ENCODE assay signal across 13 cellular contexts in genomic region chr3:31699309-31699953, GRCh38.
DNase-seq lines count a peak whose midpoint lies in the region; ATAC-seq, FAIRE-seq and TF ChIP-seq lines count a peak whose summit lies in the region.
"Had no signal": no experiment of that assay in that cellular context is flagged by ENCODE, and none has a peak within 500 bp of the region (broad histone marks: within the 10 kb centered on the region; RNA-seq: fewer than 3 reads in every experiment).

No MANE protein-coding gene starts in this region.

- peak; percentile 78 for FAIRE-seq in H54 (lab: Jason Lieb, UNC)
- FAIRE-seq in keratinocyte (lab: Jason Lieb, UNC): peak; percentile 43

- TF ChIP-seq CTCF in Panc1 (IDR thresholded peaks at IDR 0.05): no peak
- TF ChIP-seq CTCF in keratinocyte (optimal IDR thresholded peaks at IDR 0.05 in 1 of 3, IDR thresholded peaks at IDR 0.05 in 1 of 3, conservative IDR thresholded peaks at IDR 0.05 in 1 of 3; ENCODE audit: extremely low read depth in 1 of 3, insufficient read depth in 2 of 3, low read length in 3 of 3): no peak
- TF ChIP-seq CTCF in adrenal gland (IDR thresholded peaks at IDR 0.05): no peak

- peak; percentile 21 for DNase-seq in CD1c-positive myeloid dendritic cell (ENCODE audit: extremely low spot score)
- DNase-seq in H54 (ENCODE audit: insufficient read length, low spot score): peak; percentile 72
- DNase-seq in Panc1 (ENCODE audit: low read depth, low spot score): no peak
- DNase-seq in keratinocyte (ENCODE audit: low read depth, low spot score): no peak
- DNase-seq in GM19238 (ENCODE audit: insufficient read length, low spot score): no peak
- no peak for DNase-seq in adrenal gland
- DNase-seq: activated T-cell treated with anti-CD3 and anti-CD28 coated beads for 4 hours, AML-193, NCI-H2081 treated with DMSO at 0.1 percent for 48 hours, uterus had no signal

- ATAC-seq in Panc1 (0 out of 2 replicates have a peak, but pooled peaks have one; percentile 53), GM18520 (IDR thresholded peaks at IDR 0.05; ENCODE audit: unreplicated experiment) (no peak), HG03139 (IDR thresholded peaks at IDR 0.05; ENCODE audit: unreplicated experiment) (no peak)

- TF ChIP-seq POLR2A in H54 (IDR thresholded peaks at IDR 0.05; ENCODE audit: low read depth, low read length) (no peak), adrenal gland (IDR thresholded peaks at IDR 0.05) (no peak)

- peaks cover 12% of the 10 kb centered on the region for H3K79me2 ChIP-seq in keratinocyte (ENCODE audit: control insufficient read depth, insufficient read depth, low read length)

- H2AFZ ChIP-seq in keratinocyte (ENCODE audit: control insufficient read depth, low read length): no peak overlapping the region

- peaks cover 7% of the 10 kb centered on the region for H4K20me1 ChIP-seq in keratinocyte (ENCODE audit: control insufficient read depth, extremely low read depth, insufficient read depth, low read length)

- no peaks in the 10 kb centered on the region for H3K27me3 ChIP-seq in Panc1 (ENCODE audit: control insufficient read depth, insufficient read depth, low read length)
- H3K27me3 ChIP-seq in keratinocyte (ENCODE audit: control insufficient read depth, extremely low read depth, insufficient read depth, low read length): no peaks in the 10 kb centered on the region
- no peaks in the 10 kb centered on the region for H3K27me3 ChIP-seq in adrenal gland
- H3K27me3 ChIP-seq: uterus had no signal

- intact Hi-C loops in Panc1 (cut with micrococcal nuclease; ENCODE audit: unreplicated experiment): no loop called here
- intact Hi-C loops in adrenal gland (cut with DNase I): no loop called here

- CTCF ChIA-PET in Panc1 (lab: Charles Lee): no interaction called here

- POLR2A ChIA-PET in Panc1 (lab: Charles Lee): no interaction called here

- H3K9me3 ChIP-seq in Panc1 (ENCODE audit: control insufficient read depth, insufficient read depth, low read depth, low read length) (no peaks in the 10 kb centered on the region), keratinocyte (ENCODE audit: control insufficient read depth, low read depth, low read length) (no peaks in the 10 kb centered on the region), adrenal gland (replicated peaks in 1 of 3) (no peaks in the 10 kb centered on the region)
- H3K9me3 ChIP-seq: uterus had no signal

- H3K4me3 ChIP-seq in Panc1 (ENCODE audit: low read depth in 2 of 2, low read length in 2 of 2) (no peak overlapping the region), keratinocyte (ENCODE audit: control insufficient read depth in 2 of 3, extremely low read depth in 1 of 3, insufficient read depth in 2 of 3, low read depth in 1 of 3, low read length in 3 of 3) (no peak overlapping the region), adrenal gland (no peak overlapping the region)
- H3K4me3 ChIP-seq: coronary artery, uterus had no signal

- H3K4me1 ChIP-seq in Panc1 (ENCODE audit: control insufficient read depth, insufficient read depth, low read length): no peaks in the 10 kb centered on the region
- H3K4me1 ChIP-seq in keratinocyte (ENCODE audit: control insufficient read depth, extremely low read depth, insufficient read depth, low read length): peaks cover 5% of the 10 kb centered on the region
- H3K4me1 ChIP-seq in adrenal gland (replicated peaks in 1 of 2): peaks cover 0 to 2% of the 10 kb centered on the region in 2 donors
- H3K4me1 ChIP-seq: uterus had no signal

- WGBS in adrenal gland, 4 donors: 78 to 85% (median 81%) methylated on average over 5 to 6 of the region's 6 CpGs

- H3K27ac ChIP-seq in Panc1 (ENCODE audit: low read length) (no peak overlapping the region), keratinocyte (ENCODE audit: control insufficient read depth, insufficient read depth, low read length) (no peak overlapping the region), adrenal gland (no peak overlapping the region)
- H3K27ac ChIP-seq: coronary artery, uterus had no signal

- no TSS peak for BruUV-seq in Panc1 (replicated peaks; lab: Mats Ljungman, UMichigan)

- dilution Hi-C loops in keratinocyte (cut with MboI; ENCODE audit: extremely low pct_ligation_motif_present, low sequenced_read_pairs): no loop called here

- H3K4me2 ChIP-seq in keratinocyte (ENCODE audit: control insufficient read depth, extremely low read depth, insufficient read depth, low read depth, low read length): no peak overlapping the region

- peaks cover 6% of the 10 kb centered on the region for H3K9me1 ChIP-seq in keratinocyte (ENCODE audit: control insufficient read depth, extremely low read depth, insufficient read depth, low read length)

- H3K36me3 ChIP-seq in Panc1 (ENCODE audit: control insufficient read depth, insufficient read depth, low read length) (no peaks in the 10 kb centered on the region), keratinocyte (ENCODE audit: control insufficient read depth in 2 of 2, extremely low read depth in 1 of 2, insufficient read depth in 2 of 2, low read length in 2 of 2) (peaks cover 16 to 37% of the 10 kb centered on the region in 2 experiments), adrenal gland (replicated peaks in 1 of 2) (no peaks in the 10 kb centered on the region)
- H3K36me3 ChIP-seq: uterus had no signal

- in situ Hi-C loops in Panc1 (cut with HindIII; ENCODE audit: low pct_unique_long_range_greater_than_20kb, low sequenced_read_pairs): no loop called here

- H3K9ac ChIP-seq in keratinocyte (ENCODE audit: control insufficient read depth, extremely low read depth, insufficient read depth, low read length): no peak overlapping the region

Comparison
In these comparisons a context has a peak if more than half of its experiments do, and no peak if none do; other contexts are left out.
1. DNase-seq: peak in CD1c-positive myeloid dendritic cell (single experiment) and H54 (single experiment); none in Panc1 (single experiment), keratinocyte (single experiment), GM19238 (single experiment) and adrenal gland (0 of 7).